ENCODE assay signal across 16 cellular contexts in genomic region chr12:57049047-57049446, GRCh38. TPM values are rescaled to one million over a fixed set of nuclear protein-coding genes. Genes with fewer than 3 reads are reported as not detected.
"Had no signal": no experiment of that assay in that cellular context is flagged by ENCODE, and none has a peak within 500 bp of the region (broad histone marks: within the 10 kb centered on the region; RNA-seq: fewer than 3 reads in every experiment).

No MANE protein-coding gene starts in this region.

- H3K9me3 ChIP-seq: psoas muscle, sigmoid colon, vagina had no signal

- DNase-seq: activated CD4-positive, alpha-beta memory T cell treated with anti-CD3 and anti-CD28 coated beads, Interleukin-2, amount 10 ng/mL, durations not matched to agents 7 days and 5 days; activated gamma-delta T cell treated with Interleukin-2 at 50 U/mL for 16 hours; activated T-cell treated with anti-CD3 and anti-CD28 coated beads, Interleukin-2, amount 50 U/mL, for 48 hours; effector memory CD4-positive, alpha-beta T cell; hippocampal formation; naive thymus-derived CD4-positive, alpha-beta T cell; occipital lobe; psoas muscle; sigmoid colon; stimulated activated CD4-positive, alpha-beta T cell treated with anti-CD3 and anti-CD28 coated beads, Interleukin-4, amount 100 ng/mL, for 1 hour; stimulated activated CD8-positive, alpha-beta memory T cell treated with anti-CD3 and anti-CD28 coated beads, Interleukin-4, amount 100 ng/mL, for 48 hours had no signal

- H3K36me3 ChIP-seq: sigmoid colon, vagina had no signal

- H3K27me3 ChIP-seq: sigmoid colon, vagina had no signal

- FAIRE-seq: astrocyte, colon had no signal

- H3K4me3 ChIP-seq: psoas muscle, sigmoid colon, vagina had no signal

- H3K27ac ChIP-seq: psoas muscle, sigmoid colon, vagina had no signal

- H3K4me1 ChIP-seq: psoas muscle, vagina had no signal

RNA-seq across cellular contexts. Expression of gene MYO1A, which starts 0.9 kb away (rescaled TPM):
- total RNA-seq: epithelial cell of proximal tubule, kidney epithelial cell, occipital lobe had no signal

RNA-seq across cellular contexts. Expression of gene TAC3, which starts 32.7 kb away (rescaled TPM):
- total RNA-seq: activated CD4-positive, alpha-beta memory T cell treated with anti-CD3 and anti-CD28 coated beads, Interleukin-2, amount 10 ng/mL, durations not matched to agents 7 days and 5 days; epithelial cell of proximal tubule; kidney epithelial cell; psoas muscle; vagina had no signal
- polyA plus RNA-seq: naive thymus-derived CD4-positive, alpha-beta T cell had no signal
